In genomic region chr1:55444660-55445059, GRCh38 we compare ENCODE assay signal across 15 cellular contexts.
A peak's percentile ranks its signal among the peaks of the same experiment; 100 is the strongest.
DNase-seq lines count a peak whose midpoint lies in the region; ATAC-seq and TF ChIP-seq lines count a peak whose summit lies in the region.
"Had no signal": no experiment of that assay in that cellular context is flagged by ENCODE, and none has a peak within 500 bp of the region (broad histone marks: within the 10 kb centered on the region; RNA-seq: fewer than 3 reads in every experiment).

No MANE protein-coding gene starts in this region.

- ATAC-seq in GM21529 (IDR thresholded peaks at IDR 0.05; ENCODE audit: unreplicated experiment): peak; percentile 58
- no peak for ATAC-seq in PC-3
- no peak for ATAC-seq in gastroesophageal sphincter
- no peak for ATAC-seq in GM21619 (IDR thresholded peaks at IDR 0.05; ENCODE audit: unreplicated experiment)
- ATAC-seq: left ventricle myocardium superior had no signal

- H3F3A ChIP-seq in PC-3 (ENCODE audit: low read length, unreplicated experiment): no peaks in the 10 kb centered on the region

- TF ChIP-seq CTCF in PC-3 (conservative IDR thresholded peaks at IDR 0.05; ENCODE audit: low read depth, low read length) (no peak), gastroesophageal sphincter (IDR thresholded peaks at IDR 0.05) (no peak), tibial artery (IDR thresholded peaks at IDR 0.05) (no peak)

- peak overlapping the region; percentile 97 for H3K27ac ChIP-seq in PC-3 (ENCODE audit: low read length)
- H3K27ac ChIP-seq in gastroesophageal sphincter: peak overlapping the region in 3 of 4 donors; percentile 49 to 64 (median 50)
- peak overlapping the region; percentile 82 to 86 for H3K27ac ChIP-seq in tibial artery
- H3K27ac ChIP-seq: spleen had no signal

- H3K4me3 ChIP-seq in PC-3 (ENCODE audit: low read length): no peak overlapping the region
- no peak overlapping the region for H3K4me3 ChIP-seq in gastroesophageal sphincter
- no peak overlapping the region for H3K4me3 ChIP-seq in tibial artery
- H3K4me3 ChIP-seq: spleen had no signal

- no TSS peak for BruUV-seq in PC-3 (replicated peaks; lab: Mats Ljungman, UMichigan)

- H3K4me1 ChIP-seq in PC-3 (ENCODE audit: insufficient read depth, low read length) (peaks cover 44% of the 10 kb centered on the region), gastroesophageal sphincter (peaks cover 0 to 12% (median 0%) of the 10 kb centered on the region in 3 donors), tibial artery (peaks cover 0 to 42% (median 16%) of the 10 kb centered on the region in 4 donors)
- H3K4me1 ChIP-seq: spleen had no signal

- POLR2A ChIA-PET in PC-3 (lab: Charles Lee; ENCODE audit: unreplicated experiment): no interaction called here
- POLR2A ChIA-PET in HEK293T (lab: Yijun Ruan, JAX): no interaction called here

- no peak for TF ChIP-seq EP300 in gastroesophageal sphincter (IDR thresholded peaks at IDR 0.05)

- peak overlapping the region; percentile 72 for H3K9ac ChIP-seq in PC-3 (ENCODE audit: low read length)

- CTCF ChIA-PET in PC-3 (lab: Charles Lee) (no interaction called here), HEK293T (lab: Yijun Ruan, JAX) (interaction anchor here (0.7 to 0.8 kb wide), 2 partner anchors 14 to 128 kb away, joined by 3 read pairs; no protein-coding TSS in a partner anchor)

- no peak for DNase-seq in PC-3
- no peak for DNase-seq in tibial artery
- DNase-seq in NCI-H345 (lab: John Stamatoyannopoulos, UW): no peak
- no peak for DNase-seq in HEK293T (ENCODE audit: extremely low spot score)
- DNase-seq in 8988T: no peak
- DNase-seq: activated effector memory CD4-positive, alpha-beta T cell treated with Interleukin-2 at 50 U/mL for 16 hours; DMS53; foreskin melanocyte; left ventricle myocardium superior; NCI-H1417; posterior cingulate gyrus; spleen had no signal

- H3K9me2 ChIP-seq in PC-3 (replicated peaks; ENCODE audit: low read length): no peaks in the 10 kb centered on the region

- no peaks in the 10 kb centered on the region for H4K20me1 ChIP-seq in PC-3 (ENCODE audit: low read length)

- H3K27me3 ChIP-seq in PC-3 (ENCODE audit: low read length): no peaks in the 10 kb centered on the region
- no peaks in the 10 kb centered on the region for H3K27me3 ChIP-seq in gastroesophageal sphincter
- H3K27me3 ChIP-seq in tibial artery: no peaks in the 10 kb centered on the region
- H3K27me3 ChIP-seq: spleen had no signal

- no peak overlapping the region for H3K4me2 ChIP-seq in PC-3 (ENCODE audit: low read length)

- H3K36me3 ChIP-seq in PC-3 (ENCODE audit: low read depth, low read length) (no peaks in the 10 kb centered on the region), gastroesophageal sphincter (no peaks in the 10 kb centered on the region), tibial artery (no peaks in the 10 kb centered on the region)
- H3K36me3 ChIP-seq: spleen had no signal

- no peaks in the 10 kb centered on the region for H3K79me2 ChIP-seq in PC-3 (ENCODE audit: low read length)

- intact Hi-C loops in PC-3 (cut with micrococcal nuclease): loop anchor here (10.0 kb wide), 1 partner anchor 160 kb away; no protein-coding TSS in a partner anchor
- intact Hi-C loops in tibial artery (cut with DNase I; ENCODE audit: low total_unique reads): loop anchor here (10.0 kb wide), 1 partner anchor 160 kb away; no protein-coding TSS in a partner anchor

- H3K9me3 ChIP-seq in PC-3 (ENCODE audit: low read length) (no peaks in the 10 kb centered on the region), gastroesophageal sphincter (no peaks in the 10 kb centered on the region), tibial artery (no peaks in the 10 kb centered on the region)

- H2AFZ ChIP-seq in PC-3 (ENCODE audit: low read length): no peak overlapping the region

- 88 to 100% methylated on average over 1 of the region's 1 CpG for WGBS in gastroesophageal sphincter (ENCODE audit: low coverage in 1 of 2), 2 donors

- no peak for TF ChIP-seq POLR2A in gastroesophageal sphincter (IDR thresholded peaks at IDR 0.05)

TF ChIP-seq in HEK293T, 16 proteins besides CTCF, POLR2A, EP300 and RAD21:
- no peak for TF ChIP-seq ZNF384 (IDR thresholded peaks at IDR 0.05)
- no peak for TF ChIP-seq ELF4 (IDR thresholded peaks at IDR 0.05)
- TF ChIP-seq BHLHE40 (IDR thresholded peaks at IDR 0.05; ENCODE audit: borderline replicate concordance): no peak
- no peak for TF ChIP-seq PKNOX1 (IDR thresholded peaks at IDR 0.05)
- TF ChIP-seq CTBP1 (IDR thresholded peaks at IDR 0.05; ENCODE audit: borderline replicate concordance): no peak
- TF ChIP-seq SUZ12 (IDR thresholded peaks at IDR 0.05): no peak
- no peak for TF ChIP-seq FOXA1 (IDR thresholded peaks at IDR 0.05)
- TF ChIP-seq TARDBP (IDR thresholded peaks at IDR 0.05): no peak
- no peak for TF ChIP-seq LEF1 (IDR thresholded peaks at IDR 0.05; ENCODE audit: borderline replicate concordance)
- no peak for TF ChIP-seq HDGF (IDR thresholded peaks at IDR 0.05; ENCODE audit: borderline replicate concordance)
- no peak for TF ChIP-seq SP1 (IDR thresholded peaks at IDR 0.05)
- TF ChIP-seq L3MBTL2 (conservative IDR thresholded peaks at IDR 0.05): no peak
- TF ChIP-seq NFRKB (IDR thresholded peaks at IDR 0.05): no peak
- TF ChIP-seq FOXK2 (IDR thresholded peaks at IDR 0.05): no peak
- no peak for TF ChIP-seq ARNT (IDR thresholded peaks at IDR 0.05)
- TF ChIP-seq FOXM1 (IDR thresholded peaks at IDR 0.05; ENCODE audit: borderline replicate concordance): no peak
